Comparison of ENCODE assay signal across 1 cellular context in the genomic region with DNA sequence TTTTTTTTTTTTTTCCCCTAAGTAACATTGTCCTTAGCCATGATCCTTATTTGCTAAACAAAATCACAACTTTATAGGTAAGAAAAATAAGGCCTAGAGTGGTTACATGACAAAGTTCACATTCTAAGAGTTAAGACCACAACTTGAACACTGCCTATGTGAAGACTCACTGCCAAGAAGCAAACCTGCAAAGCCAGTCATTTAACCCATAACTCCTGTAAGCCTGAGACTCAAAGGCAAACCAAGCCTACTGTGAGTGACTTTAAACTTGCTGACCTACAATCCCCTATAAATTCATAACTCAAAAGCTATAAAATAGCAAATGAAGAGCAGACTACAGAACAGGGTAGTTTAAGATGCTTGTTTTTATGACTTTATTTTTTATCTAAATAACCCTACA.
TF ChIP-seq lines count a peak whose summit lies in the region.

No MANE protein-coding gene starts in this region.

TF ChIP-seq in SK-N-SH treated with all-trans-retinoic acid at 6 μM for 48 hours, 23 proteins besides CTCF, POLR2A, EP300 and RAD21 (continued from another document):
- no peak for TF ChIP-seq PATZ1 (CRISPR knock-in tag; IDR thresholded peaks at IDR 0.05; ENCODE audit: borderline replicate concordance)
- no peak for TF ChIP-seq TOX (CRISPR knock-in tag; IDR thresholded peaks at IDR 0.05; ENCODE audit: borderline replicate concordance)
- no peak for TF ChIP-seq SNAI2 (CRISPR knock-in tag; IDR thresholded peaks at IDR 0.05)
